11 cellular contexts compared by ENCODE assay signal in the genomic region with DNA sequence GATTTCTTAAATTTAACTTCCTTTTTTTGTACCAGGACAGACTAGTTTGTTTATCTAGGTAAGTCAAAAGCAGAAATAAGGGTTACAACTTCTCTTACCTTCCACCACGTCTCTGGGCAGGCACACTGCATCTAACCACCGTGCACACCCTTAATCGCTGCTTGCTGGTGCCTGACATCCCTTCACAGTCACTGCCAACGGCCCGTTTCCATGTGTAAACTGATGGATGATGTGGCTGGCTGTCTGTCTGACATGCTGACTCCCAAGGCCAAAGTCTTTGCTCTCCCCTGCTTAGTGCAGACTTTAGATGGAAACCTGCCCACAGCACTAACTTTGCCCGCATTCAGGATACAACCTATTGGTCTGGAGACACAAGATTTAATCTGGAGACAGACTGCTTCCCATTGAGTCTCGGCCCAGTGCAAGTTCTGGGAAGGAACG. TPM values are rescaled to one million over a fixed set of nuclear protein-coding genes. Genes with fewer than 3 reads are reported as not detected.
DNase-seq lines count a peak whose midpoint lies in the region; ATAC-seq, FAIRE-seq and TF ChIP-seq lines count a peak whose summit lies in the region.
"Had no signal": no experiment of that assay in that cellular context is flagged by ENCODE, and none has a peak within 500 bp of the region (broad histone marks: within the 10 kb centered on the region; RNA-seq: fewer than 3 reads in every experiment).

No MANE protein-coding gene starts in this region.

- intact Hi-C loops in natural killer cell (cut with micrococcal nuclease), result loop anchor here (5.0 kb wide), 1 partner anchor 85 kb away; no protein-coding TSS in a partner anchor

- peaks cover 67% of the 10 kb centered on the region for H3K4me1 ChIP-seq in BLaER1
- H3K4me1 ChIP-seq in duodenal mucosa (ENCODE audit: control insufficient read depth in 1 of 2, insufficient read depth in 2 of 2, low read length in 2 of 2), result peaks cover 9 to 16% of the 10 kb centered on the region in 2 donors

- no peak overlapping the region for H3K4me3 ChIP-seq in BLaER1
- H3K4me3 ChIP-seq in duodenal mucosa (ENCODE audit: low read depth in 1 of 2, low read length in 2 of 2), result peak overlapping the region; percentile 50 to 57

- no peak overlapping the region for H3K9ac ChIP-seq in BLaER1
- H3K9ac ChIP-seq in duodenal mucosa (ENCODE audit: low read depth in 1 of 2, low read length in 2 of 2), result peak overlapping the region in 1 of 2 donors; percentile 15

- H3K4me1 Mint-ChIP-seq in natural killer cell, result peaks cover 80 to 82% of the 10 kb centered on the region in 2 donors

- no peaks in the 10 kb centered on the region for H3K9me3 Mint-ChIP-seq in natural killer cell

- no peak for ATAC-seq in natural killer cell
- ATAC-seq in GM19395 (IDR thresholded peaks at IDR 0.05; ENCODE audit: unreplicated experiment), result no peak

- H4K20me1 ChIP-seq in BLaER1, result no peaks in the 10 kb centered on the region

- TF ChIP-seq CTCF in natural killer cell (IDR thresholded peaks at IDR 0.05) (no peak), GM20000 (IDR thresholded peaks at IDR 0.05; ENCODE audit: extremely low read depth, missing control alignments) (no peak)

- no peaks in the 10 kb centered on the region for H3K27me3 Mint-ChIP-seq in natural killer cell (ENCODE audit: low read depth in 2 of 2)

- peak overlapping the region; percentile 84 for H3K4me2 ChIP-seq in BLaER1

- H3K36me3 ChIP-seq in BLaER1 (no peaks in the 10 kb centered on the region), duodenal mucosa (ENCODE audit: control insufficient read depth in 1 of 2, insufficient read depth in 2 of 2, low read length in 2 of 2) (no peaks in the 10 kb centered on the region)

- no peaks in the 10 kb centered on the region for H3K9me3 ChIP-seq in BLaER1
- no peaks in the 10 kb centered on the region for H3K9me3 ChIP-seq in duodenal mucosa (ENCODE audit: control insufficient read depth in 1 of 2, low read length in 2 of 2)

- FAIRE-seq in GM19239 (lab: Jason Lieb, UNC), result peak; percentile 83

- DNase-seq in GM19239 (ENCODE audit: insufficient read length, low spot score), result no peak
- DNase-seq in natural killer cell, result no peak
- DNase-seq in dermis blood vessel endothelial cell, result no peak
- DNase-seq in DMS79 treated with DMSO at 0.1 percent for 48 hours (lab: John Stamatoyannopoulos, UW), result no peak
- no peak for DNase-seq in GM20000 (ENCODE audit: low spot score)
- DNase-seq: COR-L47, NCI-H510A treated with DMSO at 0.1 percent for 48 hours, SW 1271 had no signal

- H3K27me3 ChIP-seq in BLaER1 (no peaks in the 10 kb centered on the region), duodenal mucosa (ENCODE audit: control insufficient read depth in 1 of 2, insufficient read depth in 2 of 2, low read length in 2 of 2) (no peaks in the 10 kb centered on the region)

- peak overlapping the region; percentile 83 for H3K4me3 Mint-ChIP-seq in natural killer cell

- H3K27ac Mint-ChIP-seq in natural killer cell, result peak overlapping the region; percentile 72 to 80

- no peak overlapping the region for H3K27ac ChIP-seq in BLaER1
- H3K27ac ChIP-seq in duodenal mucosa (ENCODE audit: low read depth, low read length), result no peak overlapping the region

- no peaks in the 10 kb centered on the region for H3K36me3 Mint-ChIP-seq in natural killer cell

RNA-seq across cellular contexts. Expression of a gene that starts 1.1 kb away (rescaled TPM):
- total RNA-seq in natural killer cell, result 10 to 100 TPM; 11.6 to 46.3 (median 29.4) TPM
- total RNA-seq in dermis blood vessel endothelial cell, result 16.2 and 49.9 TPM in 2 replicates

RNA-seq across cellular contexts. Expression of a gene that starts 53.2 kb away (rescaled TPM):
- total RNA-seq in natural killer cell, result not detected
- not detected in 2 replicates for total RNA-seq in dermis blood vessel endothelial cell
